Comparison of ENCODE assay signal across 8 cellular contexts in genomic region chr9:95874989-95875304, GRCh38. TPM values are rescaled to one million over a fixed set of nuclear protein-coding genes. Genes with fewer than 3 reads are reported as not detected.
A peak's percentile ranks its signal among the peaks of the same experiment; 100 is the strongest.
DNase-seq lines count a peak whose midpoint lies in the region; ATAC-seq and TF ChIP-seq lines count a peak whose summit lies in the region.

No MANE protein-coding gene starts in this region.

- no peak overlapping the region for H2AFZ ChIP-seq in OCI-LY1 (ENCODE audit: low read length)

- H3K4me3 Mint-ChIP-seq in activated T-cell treated with anti-CD3 and anti-CD28 coated beads, Interleukin-2, amount 50 U/mL, for 4 hours, result no peak overlapping the region

- TF ChIP-seq EP300 in ovary (IDR thresholded peaks at IDR 0.05), result no peak

- H3K27me3 ChIP-seq in BLaER1 (no peaks in the 10 kb centered on the region), OCI-LY1 (ENCODE audit: insufficient read depth, low read length) (no peaks in the 10 kb centered on the region), ovary (no peaks in the 10 kb centered on the region), thyroid gland (no peaks in the 10 kb centered on the region)

- H3K27ac ChIP-seq in BLaER1, result no peak overlapping the region
- no peak overlapping the region for H3K27ac ChIP-seq in OCI-LY1 (ENCODE audit: low read depth, low read length, poor library complexity, severe bottlenecking)
- H3K27ac ChIP-seq in ovary, result peak overlapping the region; percentile 92 to 96
- peak overlapping the region; percentile 99 to 100 (median 100) for H3K27ac ChIP-seq in thyroid gland

- H3K9ac ChIP-seq in BLaER1 (no peak overlapping the region), OCI-LY1 (ENCODE audit: low read length) (no peak overlapping the region)

- peaks cover 8% of the 10 kb centered on the region for H3K9me3 Mint-ChIP-seq in activated T-cell treated with anti-CD3 and anti-CD28 coated beads, Interleukin-2, amount 50 U/mL, for 4 hours

- TF ChIP-seq CTCF in OCI-LY1 (IDR thresholded peaks at IDR 0.05; ENCODE audit: low read length) (peak; percentile 15; the same call in 1 of the 2 replicates), fibroblast of pulmonary artery (IDR thresholded peaks at IDR 0.05; ENCODE audit: low read length, missing control alignments) (no peak), ovary (IDR thresholded peaks at IDR 0.05) (no peak), thyroid gland (IDR thresholded peaks at IDR 0.05) (no peak)

- H3K4me2 ChIP-seq in BLaER1 (peak overlapping the region; percentile 89), OCI-LY1 (ENCODE audit: low read length) (no peak overlapping the region; the same call in 1 of the 2 replicates)

- H3K36me3 Mint-ChIP-seq in activated T-cell treated with anti-CD3 and anti-CD28 coated beads, Interleukin-2, amount 50 U/mL, for 4 hours (ENCODE audit: insufficient read depth), result peaks cover 38% of the 10 kb centered on the region

- H3K4me1 Mint-ChIP-seq in activated T-cell treated with anti-CD3 and anti-CD28 coated beads, Interleukin-2, amount 50 U/mL, for 4 hours (ENCODE audit: low read depth), result peaks cover 25% of the 10 kb centered on the region

- DNase-seq in activated T-cell treated with anti-CD3 and anti-CD28 coated beads, Interleukin-2, amount 50 U/mL, for 4 hours, result peak; percentile 56
- peak; percentile 43 for DNase-seq in fibroblast of pulmonary artery (ENCODE audit: low read depth)
- peak; percentile 56 to 77 (median 61) for DNase-seq in ovary
- DNase-seq in thyroid gland, result peak; percentile 62 to 65

- intact Hi-C loops in ovary (cut with DNase I) (loop anchor here in 2 of 4 donors (10.0 kb wide), 3 partner anchors 100 to 370 kb away; no protein-coding TSS in a partner anchor), thyroid gland (cut with DNase I) (loop anchor here (5.0 kb wide), 1 partner anchor 363 kb away; no protein-coding TSS in a partner anchor)

- ATAC-seq in GM21723 (IDR thresholded peaks at IDR 0.05; ENCODE audit: unreplicated experiment) (peak; percentile 46), HG03097 (IDR thresholded peaks at IDR 0.05; ENCODE audit: low FRiP score, unreplicated experiment) (no peak)
- peak; percentile 15 to 19 for ATAC-seq in activated T-cell treated with anti-CD3 and anti-CD28 coated beads, Interleukin-2, amount 50 U/mL, for 4 hours

- TF ChIP-seq POLR2A in ovary (IDR thresholded peaks at IDR 0.05) (no peak), thyroid gland (IDR thresholded peaks at IDR 0.05) (no peak)

- H3K4me3 ChIP-seq in BLaER1 (no peak overlapping the region), OCI-LY1 (ENCODE audit: low read depth, low read length, poor library complexity, severe bottlenecking) (no peak overlapping the region), fibroblast of pulmonary artery (replicated peaks; ENCODE audit: low read depth, low read length) (no peak overlapping the region), ovary (no peak overlapping the region), thyroid gland (replicated peaks in 1 of 3) (peak overlapping the region in 2 of 3 donors; percentile 66 to 79)

- H3K4me1 ChIP-seq in BLaER1, result peaks cover 11% of the 10 kb centered on the region
- peaks cover 13% of the 10 kb centered on the region for H3K4me1 ChIP-seq in OCI-LY1 (ENCODE audit: insufficient read depth, low read length, severe bottlenecking)
- peaks cover 9% of the 10 kb centered on the region for H3K4me1 ChIP-seq in ovary (ENCODE audit: insufficient read depth)
- peaks cover 11 to 14% of the 10 kb centered on the region in 2 donors for H3K4me1 ChIP-seq in thyroid gland

- H3K27me3 Mint-ChIP-seq in activated T-cell treated with anti-CD3 and anti-CD28 coated beads, Interleukin-2, amount 50 U/mL, for 4 hours (ENCODE audit: low read depth), result no peaks in the 10 kb centered on the region

- H4K20me1 ChIP-seq in BLaER1, result no peaks in the 10 kb centered on the region; the same call in 1 of the 2 replicates
- no peaks in the 10 kb centered on the region for H4K20me1 ChIP-seq in OCI-LY1 (ENCODE audit: insufficient read depth, low read length)

- H3K36me3 ChIP-seq in BLaER1, result 0 out of 2 replicates have a peak, but pooled peaks cover 7% of the 10 kb centered on the region
- peaks cover 24% of the 10 kb centered on the region for H3K36me3 ChIP-seq in OCI-LY1 (ENCODE audit: insufficient read depth, low read length)
- H3K36me3 ChIP-seq in ovary, result no peaks in the 10 kb centered on the region
- no peaks in the 10 kb centered on the region for H3K36me3 ChIP-seq in thyroid gland

- WGBS in ovary, 3 donors, result 0 to 1% (median 0%) methylated on average over 20 of the region's 20 CpGs
- 0% methylated on average over 20 of the region's 20 CpGs for whole genome bisulfite sequencing in thyroid gland, 2 donors

- H3F3A ChIP-seq in OCI-LY1 (ENCODE audit: insufficient read depth, low read length), result no peaks in the 10 kb centered on the region

- H3K9me2 ChIP-seq in OCI-LY1 (ENCODE audit: low read depth, low read length), result no peaks in the 10 kb centered on the region

- peaks cover 7% of the 10 kb centered on the region; the same call in 1 of the 2 replicates for H3K9me3 ChIP-seq in BLaER1
- H3K9me3 ChIP-seq in OCI-LY1 (ENCODE audit: low read length), result no peaks in the 10 kb centered on the region; the same call in 1 of the 2 replicates
- H3K9me3 ChIP-seq in ovary, result no peaks in the 10 kb centered on the region
- no peaks in the 10 kb centered on the region for H3K9me3 ChIP-seq in thyroid gland

- H3K79me2 ChIP-seq in OCI-LY1 (ENCODE audit: insufficient read depth, low read length), result peaks cover 8% of the 10 kb centered on the region

RNA-seq across cellular contexts. Expression of gene ERCC6L2, which starts 0.5 kb away (rescaled TPM):
- 10 to 100 TPM; 24.4 to 27.9 (median 27.1) TPM for total RNA-seq in activated T-cell treated with anti-CD3 and anti-CD28 coated beads, Interleukin-2, amount 50 U/mL, for 4 hours
- 10 to 100 TPM; 55.5 to 78.3 (median 60.5) TPM for total RNA-seq in ovary
- 10 to 100 TPM; 16.7 to 16.9 TPM for polyA plus RNA-seq in ovary
- total RNA-seq in thyroid gland, result 100 to 1,000 TPM in 1 of 4 donors, 10 to 100 TPM in 3; 90.6 to 130 (median 95.3) TPM

Comparison
In these comparisons a context has a peak if more than half of its experiments do, and no peak if none do; other contexts are left out.
1. H3K27ac ChIP-seq: peak in ovary (2 of 2) and thyroid gland (3 of 3); none in BLaER1 (single experiment) and OCI-LY1 (single experiment).
2. H3K4me3 ChIP-seq: peak in thyroid gland (2 of 3); none in BLaER1 (single experiment), OCI-LY1 (single experiment), fibroblast of pulmonary artery (single experiment) and ovary (single experiment).
3. Peak in every context shown above with its lines, with median percentiles within 50 percentile points of each other: DNase-seq.